2 cellular contexts compared by ENCODE assay signal in the genomic region with DNA sequence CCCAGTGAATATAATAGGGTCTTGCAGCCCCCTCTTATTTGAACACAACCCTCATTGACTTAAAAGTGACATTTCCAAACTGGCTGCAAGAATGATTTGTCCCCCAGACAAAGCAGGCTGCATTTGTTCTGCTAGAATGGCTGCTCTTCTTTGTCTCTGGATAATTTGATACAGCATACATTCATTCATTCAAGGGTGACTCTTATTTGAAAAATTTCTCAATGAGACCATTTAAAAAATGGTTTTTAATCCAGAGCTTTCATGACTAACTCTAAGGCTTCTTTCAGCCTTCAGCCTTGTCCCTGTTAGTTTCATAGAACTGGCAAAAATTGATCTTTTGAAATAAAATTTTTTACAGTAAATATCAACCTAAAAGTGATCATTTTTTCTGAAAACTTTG.
TF ChIP-seq lines count a peak whose summit lies in the region.

No MANE protein-coding gene starts in this region.

TF ChIP-seq in SK-N-SH, 30 proteins besides CTCF, POLR2A, EP300 and RAD21 (continued from another document):
- TF ChIP-seq CHD2 (IDR thresholded peaks at IDR 0.05; ENCODE audit: low read length, partially characterized antibody) (no peak), GATA2 (CRISPR knock-in tag; IDR thresholded peaks at IDR 0.05) (no peak), TCF12 (IDR thresholded peaks at IDR 0.05) (no peak), SMC3 (IDR thresholded peaks at IDR 0.05; ENCODE audit: low read depth, low read length) (no peak), RXRA (IDR thresholded peaks at IDR 0.05; ENCODE audit: borderline replicate concordance, low read depth) (no peak), TEAD4 (IDR thresholded peaks at IDR 0.05; ENCODE audit: borderline replicate concordance, insufficient read depth) (no peak)
- TF ChIP-seq, protein P1, sequence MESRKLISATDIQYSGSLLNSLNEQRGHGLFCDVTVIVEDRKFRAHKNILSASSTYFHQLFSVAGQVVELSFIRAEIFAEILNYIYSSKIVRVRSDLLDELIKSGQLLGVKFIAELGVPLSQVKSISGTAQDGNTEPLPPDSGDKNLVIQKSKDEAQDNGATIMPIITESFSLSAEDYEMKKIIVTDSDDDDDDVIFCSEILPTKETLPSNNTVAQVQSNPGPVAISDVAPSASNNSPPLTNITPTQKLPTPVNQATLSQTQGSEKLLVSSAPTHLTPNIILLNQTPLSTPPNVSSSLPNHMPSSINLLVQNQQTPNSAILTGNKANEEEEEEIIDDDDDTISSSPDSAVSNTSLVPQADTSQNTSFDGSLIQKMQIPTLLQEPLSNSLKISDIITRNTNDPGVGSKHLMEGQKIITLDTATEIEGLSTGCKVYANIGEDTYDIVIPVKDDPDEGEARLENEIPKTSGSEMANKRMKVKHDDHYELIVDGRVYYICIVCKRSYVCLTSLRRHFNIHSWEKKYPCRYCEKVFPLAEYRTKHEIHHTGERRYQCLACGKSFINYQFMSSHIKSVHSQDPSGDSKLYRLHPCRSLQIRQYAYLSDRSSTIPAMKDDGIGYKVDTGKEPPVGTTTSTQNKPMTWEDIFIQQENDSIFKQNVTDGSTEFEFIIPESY (IDR thresholded peaks at IDR 0.05; ENCODE audit: borderline replicate concordance, low read depth), result no peak
- TF ChIP-seq, protein P2, sequence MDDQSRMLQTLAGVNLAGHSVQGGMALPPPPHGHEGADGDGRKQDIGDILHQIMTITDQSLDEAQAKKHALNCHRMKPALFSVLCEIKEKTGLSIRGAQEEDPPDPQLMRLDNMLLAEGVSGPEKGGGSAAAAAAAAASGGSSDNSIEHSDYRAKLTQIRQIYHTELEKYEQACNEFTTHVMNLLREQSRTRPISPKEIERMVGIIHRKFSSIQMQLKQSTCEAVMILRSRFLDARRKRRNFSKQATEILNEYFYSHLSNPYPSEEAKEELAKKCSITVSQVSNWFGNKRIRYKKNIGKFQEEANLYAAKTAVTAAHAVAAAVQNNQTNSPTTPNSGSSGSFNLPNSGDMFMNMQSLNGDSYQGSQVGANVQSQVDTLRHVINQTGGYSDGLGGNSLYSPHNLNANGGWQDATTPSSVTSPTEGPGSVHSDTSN (IDR thresholded peaks at IDR 0.05), result no peak
- TF ChIP-seq, protein P3, sequence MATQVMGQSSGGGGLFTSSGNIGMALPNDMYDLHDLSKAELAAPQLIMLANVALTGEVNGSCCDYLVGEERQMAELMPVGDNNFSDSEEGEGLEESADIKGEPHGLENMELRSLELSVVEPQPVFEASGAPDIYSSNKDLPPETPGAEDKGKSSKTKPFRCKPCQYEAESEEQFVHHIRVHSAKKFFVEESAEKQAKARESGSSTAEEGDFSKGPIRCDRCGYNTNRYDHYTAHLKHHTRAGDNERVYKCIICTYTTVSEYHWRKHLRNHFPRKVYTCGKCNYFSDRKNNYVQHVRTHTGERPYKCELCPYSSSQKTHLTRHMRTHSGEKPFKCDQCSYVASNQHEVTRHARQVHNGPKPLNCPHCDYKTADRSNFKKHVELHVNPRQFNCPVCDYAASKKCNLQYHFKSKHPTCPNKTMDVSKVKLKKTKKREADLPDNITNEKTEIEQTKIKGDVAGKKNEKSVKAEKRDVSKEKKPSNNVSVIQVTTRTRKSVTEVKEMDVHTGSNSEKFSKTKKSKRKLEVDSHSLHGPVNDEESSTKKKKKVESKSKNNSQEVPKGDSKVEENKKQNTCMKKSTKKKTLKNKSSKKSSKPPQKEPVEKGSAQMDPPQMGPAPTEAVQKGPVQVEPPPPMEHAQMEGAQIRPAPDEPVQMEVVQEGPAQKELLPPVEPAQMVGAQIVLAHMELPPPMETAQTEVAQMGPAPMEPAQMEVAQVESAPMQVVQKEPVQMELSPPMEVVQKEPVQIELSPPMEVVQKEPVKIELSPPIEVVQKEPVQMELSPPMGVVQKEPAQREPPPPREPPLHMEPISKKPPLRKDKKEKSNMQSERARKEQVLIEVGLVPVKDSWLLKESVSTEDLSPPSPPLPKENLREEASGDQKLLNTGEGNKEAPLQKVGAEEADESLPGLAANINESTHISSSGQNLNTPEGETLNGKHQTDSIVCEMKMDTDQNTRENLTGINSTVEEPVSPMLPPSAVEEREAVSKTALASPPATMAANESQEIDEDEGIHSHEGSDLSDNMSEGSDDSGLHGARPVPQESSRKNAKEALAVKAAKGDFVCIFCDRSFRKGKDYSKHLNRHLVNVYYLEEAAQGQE (IDR thresholded peaks at IDR 0.05; ENCODE audit: low read depth, low read length), result no peak

TF ChIP-seq in SK-N-SH treated with all-trans-retinoic acid at 6 μM for 48 hours, 23 proteins besides CTCF, POLR2A, EP300 and RAD21 (continued from another document):
- TF ChIP-seq, protein P4, sequence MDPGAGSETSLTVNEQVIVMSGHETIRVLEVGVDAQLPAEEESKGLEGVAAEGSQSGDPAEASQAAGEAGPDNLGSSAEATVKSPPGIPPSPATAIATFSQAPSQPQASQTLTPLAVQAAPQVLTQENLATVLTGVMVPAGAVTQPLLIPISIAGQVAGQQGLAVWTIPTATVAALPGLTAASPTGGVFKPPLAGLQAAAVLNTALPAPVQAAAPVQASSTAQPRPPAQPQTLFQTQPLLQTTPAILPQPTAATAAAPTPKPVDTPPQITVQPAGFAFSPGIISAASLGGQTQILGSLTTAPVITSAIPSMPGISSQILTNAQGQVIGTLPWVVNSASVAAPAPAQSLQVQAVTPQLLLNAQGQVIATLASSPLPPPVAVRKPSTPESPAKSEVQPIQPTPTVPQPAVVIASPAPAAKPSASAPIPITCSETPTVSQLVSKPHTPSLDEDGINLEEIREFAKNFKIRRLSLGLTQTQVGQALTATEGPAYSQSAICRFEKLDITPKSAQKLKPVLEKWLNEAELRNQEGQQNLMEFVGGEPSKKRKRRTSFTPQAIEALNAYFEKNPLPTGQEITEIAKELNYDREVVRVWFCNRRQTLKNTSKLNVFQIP (CRISPR knock-in tag; IDR thresholded peaks at IDR 0.05; ENCODE audit: borderline replicate concordance, low read depth), result no peak
- TF ChIP-seq PPARA (CRISPR knock-in tag; IDR thresholded peaks at IDR 0.05; ENCODE audit: borderline replicate concordance) (no peak), SNAI2 (CRISPR knock-in tag; IDR thresholded peaks at IDR 0.05) (no peak), RARB (CRISPR knock-in tag; IDR thresholded peaks at IDR 0.05) (no peak), OSR1 (CRISPR knock-in tag; IDR thresholded peaks at IDR 0.05) (no peak), ZFP3 (CRISPR knock-in tag; IDR thresholded peaks at IDR 0.05) (no peak), CSDC2 (CRISPR knock-in tag; IDR thresholded peaks at IDR 0.05) (no peak), ESRRG (CRISPR knock-in tag; IDR thresholded peaks at IDR 0.05) (no peak), ZNF8 (CRISPR knock-in tag; IDR thresholded peaks at IDR 0.05) (no peak), ZC3H10 (CRISPR knock-in tag; IDR thresholded peaks at IDR 0.05) (no peak)
- TF ChIP-seq, protein P5, sequence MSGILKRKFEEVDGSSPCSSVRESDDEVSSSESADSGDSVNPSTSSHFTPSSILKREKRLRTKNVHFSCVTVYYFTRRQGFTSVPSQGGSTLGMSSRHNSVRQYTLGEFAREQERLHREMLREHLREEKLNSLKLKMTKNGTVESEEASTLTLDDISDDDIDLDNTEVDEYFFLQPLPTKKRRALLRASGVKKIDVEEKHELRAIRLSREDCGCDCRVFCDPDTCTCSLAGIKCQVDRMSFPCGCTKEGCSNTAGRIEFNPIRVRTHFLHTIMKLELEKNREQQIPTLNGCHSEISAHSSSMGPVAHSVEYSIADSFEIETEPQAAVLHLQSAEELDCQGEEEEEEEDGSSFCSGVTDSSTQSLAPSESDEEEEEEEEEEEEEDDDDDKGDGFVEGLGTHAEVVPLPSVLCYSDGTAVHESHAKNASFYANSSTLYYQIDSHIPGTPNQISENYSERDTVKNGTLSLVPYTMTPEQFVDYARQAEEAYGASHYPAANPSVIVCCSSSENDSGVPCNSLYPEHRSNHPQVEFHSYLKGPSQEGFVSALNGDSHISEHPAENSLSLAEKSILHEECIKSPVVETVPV (CRISPR knock-in tag; IDR thresholded peaks at IDR 0.05), result no peak
- TF ChIP-seq, protein P6, sequence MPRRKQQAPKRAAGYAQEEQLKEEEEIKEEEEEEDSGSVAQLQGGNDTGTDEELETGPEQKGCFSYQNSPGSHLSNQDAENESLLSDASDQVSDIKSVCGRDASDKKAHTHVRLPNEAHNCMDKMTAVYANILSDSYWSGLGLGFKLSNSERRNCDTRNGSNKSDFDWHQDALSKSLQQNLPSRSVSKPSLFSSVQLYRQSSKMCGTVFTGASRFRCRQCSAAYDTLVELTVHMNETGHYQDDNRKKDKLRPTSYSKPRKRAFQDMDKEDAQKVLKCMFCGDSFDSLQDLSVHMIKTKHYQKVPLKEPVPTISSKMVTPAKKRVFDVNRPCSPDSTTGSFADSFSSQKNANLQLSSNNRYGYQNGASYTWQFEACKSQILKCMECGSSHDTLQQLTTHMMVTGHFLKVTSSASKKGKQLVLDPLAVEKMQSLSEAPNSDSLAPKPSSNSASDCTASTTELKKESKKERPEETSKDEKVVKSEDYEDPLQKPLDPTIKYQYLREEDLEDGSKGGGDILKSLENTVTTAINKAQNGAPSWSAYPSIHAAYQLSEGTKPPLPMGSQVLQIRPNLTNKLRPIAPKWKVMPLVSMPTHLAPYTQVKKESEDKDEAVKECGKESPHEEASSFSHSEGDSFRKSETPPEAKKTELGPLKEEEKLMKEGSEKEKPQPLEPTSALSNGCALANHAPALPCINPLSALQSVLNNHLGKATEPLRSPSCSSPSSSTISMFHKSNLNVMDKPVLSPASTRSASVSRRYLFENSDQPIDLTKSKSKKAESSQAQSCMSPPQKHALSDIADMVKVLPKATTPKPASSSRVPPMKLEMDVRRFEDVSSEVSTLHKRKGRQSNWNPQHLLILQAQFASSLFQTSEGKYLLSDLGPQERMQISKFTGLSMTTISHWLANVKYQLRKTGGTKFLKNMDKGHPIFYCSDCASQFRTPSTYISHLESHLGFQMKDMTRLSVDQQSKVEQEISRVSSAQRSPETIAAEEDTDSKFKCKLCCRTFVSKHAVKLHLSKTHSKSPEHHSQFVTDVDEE (CRISPR knock-in tag; IDR thresholded peaks at IDR 0.05), result no peak
